7 cellular contexts compared by ENCODE assay signal in genomic region chr5:138725153-138725884, GRCh38. TPM values are rescaled to one million over a fixed set of nuclear protein-coding genes. Genes with fewer than 3 reads are reported as not detected.
DNase-seq lines count a peak whose midpoint lies in the region; ATAC-seq and TF ChIP-seq lines count a peak whose summit lies in the region.

No MANE protein-coding gene starts in this region.

- H3K18ac ChIP-seq in mesenchymal stem cell (ENCODE audit: low read depth in 1 of 2, low read length in 2 of 2), result peak overlapping the region in 1 of 2 experiments; percentile 30

- H3K9ac ChIP-seq in HCT116 (ENCODE audit: low read length), result peak overlapping the region; percentile 29
- H3K9ac ChIP-seq in mesenchymal stem cell (ENCODE audit: low read length), result peak overlapping the region; percentile 85

- H3K9me2 ChIP-seq in HCT116 (ENCODE audit: insufficient read depth), result no peaks in the 10 kb centered on the region

- peak overlapping the region; percentile 47 for H4K91ac ChIP-seq in mesenchymal stem cell (ENCODE audit: low read length)

- no TSS peak for BruUV-seq in HCT116 (replicated peaks; lab: Mats Ljungman, UMichigan)

- H3K4ac ChIP-seq in mesenchymal stem cell (ENCODE audit: low read depth in 1 of 2, low read length in 2 of 2), result no peak overlapping the region

- ATAC-seq in HCT116, result peak; percentile 99

- H3K4me1 ChIP-seq in HCT116 (ENCODE audit: control insufficient read depth in 1 of 2, insufficient read depth in 2 of 2, low read length in 2 of 2) (peaks cover 19 to 22% of the 10 kb centered on the region in 2 experiments), ectodermal cell (ENCODE audit: control insufficient read depth, insufficient read depth, low read length) (peaks cover 17% of the 10 kb centered on the region), mesenchymal stem cell (ENCODE audit: control insufficient read depth, insufficient read depth, low read depth, low read length) (peaks cover 17% of the 10 kb centered on the region)
- no peaks in the 10 kb centered on the region for H3K4me1 ChIP-seq in effector memory CD4-positive, alpha-beta T cell (ENCODE audit: control insufficient read depth, insufficient read depth, low read length, poor library complexity, severe bottlenecking)

- H2BK15ac ChIP-seq in mesenchymal stem cell (ENCODE audit: low read depth, poor library complexity, severe bottlenecking), result no peak overlapping the region

- peak overlapping the region in 1 of 2 experiments; percentile 28; a peak in 2 of 4 replicates for H3K4me3 ChIP-seq in HCT116 (replicated peaks in 1 of 2; ENCODE audit: low read depth in 1 of 2, low read length in 2 of 2)
- H3K4me3 ChIP-seq in ectodermal cell (ENCODE audit: insufficient read depth, low read depth, low read length), result no peak overlapping the region
- peak overlapping the region in 1 of 2 experiments; percentile 17 for H3K4me3 ChIP-seq in mesenchymal stem cell (ENCODE audit: insufficient read depth in 1 of 2, low read depth in 1 of 2, low read length in 2 of 2)
- H3K4me3 ChIP-seq in effector memory CD4-positive, alpha-beta T cell (ENCODE audit: insufficient read depth, low read depth, low read length, poor library complexity, severe bottlenecking), result no peak overlapping the region

- peak overlapping the region; percentile 56 for H2AFZ ChIP-seq in HCT116 (ENCODE audit: low read depth, low read length, poor library complexity, severe bottlenecking)
- no peak overlapping the region for H2AFZ ChIP-seq in mesenchymal stem cell (ENCODE audit: low read depth, low read length)

- no peaks in the 10 kb centered on the region for H4K20me1 ChIP-seq in HCT116 (ENCODE audit: insufficient read depth)

- H3K36me3 ChIP-seq in HCT116 (ENCODE audit: control insufficient read depth in 1 of 2, insufficient read depth in 2 of 2, low read length in 2 of 2) (no peaks in the 10 kb centered on the region), ectodermal cell (ENCODE audit: control insufficient read depth, insufficient read depth, low read length) (no peaks in the 10 kb centered on the region), mesenchymal stem cell (ENCODE audit: control insufficient read depth in 1 of 2, insufficient read depth in 2 of 2, low read depth in 1 of 2, low read length in 2 of 2) (no peaks in the 10 kb centered on the region)
- H3K36me3 ChIP-seq in effector memory CD4-positive, alpha-beta T cell (ENCODE audit: control insufficient read depth, insufficient read depth, low read length), result no peaks in the 10 kb centered on the region

- H3K9me3 ChIP-seq in HCT116 (ENCODE audit: control insufficient read depth in 1 of 2, insufficient read depth in 1 of 2, low read depth in 1 of 2, low read length in 2 of 2) (no peaks in the 10 kb centered on the region), ectodermal cell (ENCODE audit: control insufficient read depth, low read length) (no peaks in the 10 kb centered on the region), mesenchymal stem cell (ENCODE audit: control insufficient read depth, low read length) (no peaks in the 10 kb centered on the region)
- H3K9me3 ChIP-seq in effector memory CD4-positive, alpha-beta T cell (ENCODE audit: control insufficient read depth, low read length), result no peaks in the 10 kb centered on the region

- peak overlapping the region; percentile 74 for H3K4me2 ChIP-seq in HCT116 (ENCODE audit: low read length)
- H3K4me2 ChIP-seq in mesenchymal stem cell (ENCODE audit: low read length, poor library complexity, severe bottlenecking), result no peak overlapping the region

- POLR2A ChIA-PET in HCT116 (lab: Charles Lee), result interaction anchor here (0.6 to 1.5 kb wide), 9 partner anchors 10 to 569 kb away, joined by 3 to 14 read pairs (median 3); partner anchors contain the start of gene MATR3

- DNase-seq in HCT116 (ENCODE audit: low read depth, low spot score), result peak; percentile 86
- peak; percentile 75 for DNase-seq in NCI-H460 (ENCODE audit: extremely low read depth, low read depth)
- DNase-seq in mesenchymal stem cell, result peak; percentile 54
- DNase-seq in SKM-1 treated with dmso at 0.1 percent for 144 hours (lab: John Stamatoyannopoulos, UW; ENCODE audit: unreplicated experiment), result no peak
- no peak for DNase-seq in effector memory CD4-positive, alpha-beta T cell
- no peak for DNase-seq in stimulated activated naive CD4-positive, alpha-beta T cell (lab: John Stamatoyannopoulos, UW)

- H3K79me2 ChIP-seq in HCT116 (ENCODE audit: insufficient read depth, low read length), result no peaks in the 10 kb centered on the region

- H3K14ac ChIP-seq in mesenchymal stem cell (ENCODE audit: low read length in 2 of 2), result peak overlapping the region in 1 of 2 experiments; percentile 22

- intact Hi-C loops in HCT116 (cut with micrococcal nuclease), result loop anchor here (1.0 to 2.0 kb wide), 2 partner anchors 21 to 28 kb away; partner anchors contain the start of gene CTNNA1

- H3K79me1 ChIP-seq in mesenchymal stem cell (replicated peaks; ENCODE audit: low read length, poor library complexity, severe bottlenecking), result no peaks in the 10 kb centered on the region

- no peak overlapping the region for H2BK5ac ChIP-seq in mesenchymal stem cell (ENCODE audit: low read depth, low read length, poor library complexity, severe bottlenecking)

- peak; percentile 65 to 74 (median 71); a peak in 5 of 6 replicates for TF ChIP-seq CTCF in HCT116 (IDR thresholded peaks at IDR 0.05 in 2 of 3, conservative IDR thresholded peaks at IDR 0.05 in 1 of 3; ENCODE audit: borderline replicate concordance in 1 of 3, insufficient read depth in 1 of 3, low read depth in 2 of 3, low read length in 2 of 3)

- H2BK12ac ChIP-seq in mesenchymal stem cell (ENCODE audit: low read length in 2 of 2), result peak overlapping the region in 1 of 2 experiments; percentile 10

- peak; percentile 78 for TF ChIP-seq RAD21 in HCT116 (IDR thresholded peaks at IDR 0.05; ENCODE audit: low read depth)

- RAD21 ChIA-PET in HCT116 (lab: Charles Lee; ENCODE audit: low non-redundant PET in 1 of 2, low total read pairs in 2 of 2, uncharacterized antibody in 2 of 2, unreplicated experiment in 2 of 2), result interaction anchor here (0.9 to 1.2 kb wide), 2 partner anchors 28 to 64 kb away, joined by 3 read pairs; partner anchors contain the start of gene CTNNA1 (in 1 of the 2)

- CTCF ChIA-PET in HCT116 (lab: Charles Lee), result interaction anchor here (0.7 to 2.3 kb wide), 14 partner anchors 10 to 146 kb away, joined by 3 to 15 read pairs (median 5); partner anchors contain the start of gene CTNNA1

- no peak for TF ChIP-seq POLR2A in HCT116 (IDR thresholded peaks at IDR 0.05; ENCODE audit: borderline replicate concordance, extremely low read depth, insufficient read depth, insufficient read length)

- H3K23ac ChIP-seq in mesenchymal stem cell (ENCODE audit: low read length in 2 of 2), result no peak overlapping the region

- H2AK5ac ChIP-seq in mesenchymal stem cell (ENCODE audit: low read length, severe bottlenecking), result peak overlapping the region; percentile 20

- peak overlapping the region; percentile 19 for H4K8ac ChIP-seq in mesenchymal stem cell (ENCODE audit: low read length)

- H2BK120ac ChIP-seq in mesenchymal stem cell (ENCODE audit: low read depth, low read length), result no peak overlapping the region

- 34 to 35% methylated on average over 13 of the region's 13 CpGs for WGBS in ectodermal cell, 2 experiments
- WGBS in mesenchymal stem cell, result 56% methylated on average over 13 of the region's 13 CpGs

- H3K27ac ChIP-seq in HCT116 (ENCODE audit: low read depth, low read length) (peak overlapping the region; percentile 69), ectodermal cell (ENCODE audit: insufficient read depth, low read depth, low read length, poor library complexity, severe bottlenecking) (peak overlapping the region; percentile 45), mesenchymal stem cell (ENCODE audit: low read length, poor library complexity, severe bottlenecking) (no peak overlapping the region)
- no peak overlapping the region for H3K27ac ChIP-seq in effector memory CD4-positive, alpha-beta T cell (ENCODE audit: insufficient read depth, low read length, poor library complexity, severe bottlenecking)

- H3K27me3 ChIP-seq in HCT116 (ENCODE audit: insufficient read depth, low read length) (no peaks in the 10 kb centered on the region), ectodermal cell (ENCODE audit: control insufficient read depth, insufficient read depth, low read length, poor library complexity, severe bottlenecking) (no peaks in the 10 kb centered on the region), mesenchymal stem cell (ENCODE audit: control insufficient read depth in 1 of 2, insufficient read depth in 1 of 2, low read length in 2 of 2) (peaks cover 0 to 11% of the 10 kb centered on the region in 2 experiments)
- no peaks in the 10 kb centered on the region for H3K27me3 ChIP-seq in effector memory CD4-positive, alpha-beta T cell (replicated peaks; ENCODE audit: control insufficient read depth, insufficient read depth, low read length, poor library complexity, severe bottlenecking)

TF ChIP-seq in HCT116, 20 proteins besides CTCF, POLR2A, EP300 and RAD21 (continues in another document):
- TF ChIP-seq SRF (IDR thresholded peaks at IDR 0.05; ENCODE audit: low read depth) (no peak), YY1 (IDR thresholded peaks at IDR 0.05; ENCODE audit: extremely low read depth, insufficient replicate concordance, low read depth, low read length) (peak; percentile 75), EZH2 (IDR thresholded peaks at IDR 0.05) (no peak), CBX3 (IDR thresholded peaks at IDR 0.05; ENCODE audit: low read depth) (peak; percentile 95), ELF1 (IDR thresholded peaks at IDR 0.05; ENCODE audit: borderline replicate concordance, low read depth) (no peak), SP1 (IDR thresholded peaks at IDR 0.05; ENCODE audit: low read depth) (peak; percentile 92), TCF7L2 (IDR thresholded peaks at IDR 0.05; ENCODE audit: borderline replicate concordance, extremely low read depth, insufficient read depth, insufficient read length) (no peak), FOSL1 (IDR thresholded peaks at IDR 0.05; ENCODE audit: low read depth) (no peak), JUND (IDR thresholded peaks at IDR 0.05) (peak; percentile 19; the same call in 1 of the 2 replicates), CEBPB (IDR thresholded peaks at IDR 0.05; ENCODE audit: low read depth) (peak; percentile 32; the same call in 1 of the 2 replicates), EGR1 (IDR thresholded peaks at IDR 0.05; ENCODE audit: low read depth) (peak; percentile 73), ZNF274 (IDR thresholded peaks at IDR 0.05; ENCODE audit: low read depth, low read length) (no peak)

RNA-seq across cellular contexts. Expression of gene CTNNA1, which starts 27.9 kb away (rescaled TPM):
- total RNA-seq in HCT116 (2021; ENCODE audit: unreplicated experiment), result 313 TPM
- polyA plus RNA-seq in HCT116 (2012), result 306 and 330 TPM in 2 replicates
- total RNA-seq in NCI-H460 (2014; rRNA removed; shearing (Covaris generic)), result 332 and 337 TPM in 2 replicates
- polyA plus RNA-seq in NCI-H460 (2014; cell fraction: nucleus; rRNA removed), result 221 and 282 TPM in 2 replicates
- polyA plus RNA-seq in ectodermal cell (2013, experiment 1 of 4), result 240 TPM
- 246 TPM for polyA plus RNA-seq in ectodermal cell (2013, experiment 2 of 4)
- 205 TPM for polyA plus RNA-seq in ectodermal cell (2013, experiment 3 of 4)
- polyA plus RNA-seq in ectodermal cell (2013, experiment 4 of 4), result 223 TPM
- 140 TPM for polyA plus RNA-seq in mesenchymal stem cell (2013, experiment 1 of 2)
- 144 TPM for polyA plus RNA-seq in mesenchymal stem cell (2013, experiment 2 of 2)

Comparison
In these comparisons a context has a peak if more than half of its experiments do, and no peak if none do; other contexts are left out.
1. DNase-seq: peak in HCT116 (single experiment), NCI-H460 (single experiment) and mesenchymal stem cell (single experiment); none in SKM-1 treated with dmso at 0.1 percent for 144 hours (single experiment), effector memory CD4-positive, alpha-beta T cell (0 of 3) and stimulated activated naive CD4-positive, alpha-beta T cell (0 of 6).
2. H3K27ac ChIP-seq: peak in HCT116 (single experiment) and ectodermal cell (single experiment); none in mesenchymal stem cell (single experiment) and effector memory CD4-positive, alpha-beta T cell (single experiment).